23 cellular contexts compared by ENCODE assay signal in the genomic region with DNA sequence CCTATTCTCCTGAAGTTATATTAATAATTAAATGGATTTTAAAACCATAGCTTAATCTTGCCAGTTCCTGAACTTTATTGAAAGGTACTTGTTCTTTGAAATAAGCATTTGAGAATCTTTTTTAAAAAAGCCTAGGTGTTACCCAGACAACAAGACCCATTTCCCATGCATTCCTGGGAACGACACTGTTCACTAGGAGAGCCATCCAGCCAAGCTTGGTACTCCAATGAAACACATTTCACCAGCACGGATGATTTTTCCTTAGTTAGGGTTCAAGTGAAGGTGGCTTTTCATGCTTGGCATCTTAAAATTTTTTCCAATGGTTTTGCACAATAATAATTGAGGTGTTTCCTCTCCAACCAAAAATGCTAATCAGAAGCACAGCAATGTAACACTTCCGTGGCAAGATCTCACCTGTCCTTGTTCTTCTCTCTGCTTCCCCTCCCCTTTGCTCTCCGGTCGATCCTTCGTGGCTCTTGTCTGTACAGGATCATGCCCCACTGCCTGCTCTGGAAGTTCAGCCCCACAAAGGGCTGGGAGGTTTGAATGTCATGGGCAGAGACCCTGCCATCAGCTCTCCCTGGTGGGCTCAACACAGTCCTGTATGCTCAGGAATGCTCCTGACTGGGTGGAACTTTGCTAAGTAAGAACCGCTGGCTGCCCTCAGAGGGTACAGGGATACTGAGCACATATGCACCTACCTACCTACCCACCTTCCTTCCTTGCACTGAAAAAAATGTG.
"Had no signal": no experiment of that assay in that cellular context is flagged by ENCODE, and none has a peak within 500 bp of the region (broad histone marks: within the 10 kb centered on the region; RNA-seq: fewer than 3 reads in every experiment).

No MANE protein-coding gene starts in this region.

- H3K27ac Mint-ChIP-seq: activated naive CD8-positive, alpha-beta T cell; effector memory CD8-positive, alpha-beta T cell; stimulated activated naive B cell treated with anti-CD40 and anti-IgM and Interleukin-4, amounts not matched to agents 10 μg/mL and 1 μg/mL and 100 μg/mL, for 72 hours; T-helper 1 cell treated with Interleukin-12 subunit alpha and Interleukin-12 subunit beta and Interleukin-4 antibody, amounts not matched to agents 30 μg/mL and 1 μg/mL, for 36 hours had no signal

- FAIRE-seq: astrocyte had no signal

- H3K4me1 ChIP-seq: colonic mucosa, SJSA1 had no signal

- H3K27me3 ChIP-seq: adrenal gland, colonic mucosa, dorsolateral prefrontal cortex, left lung, SJSA1, testis had no signal

- H3K27me3 Mint-ChIP-seq: activated naive CD8-positive, alpha-beta T cell; central memory CD8-positive, alpha-beta T cell; effector memory CD8-positive, alpha-beta T cell; stimulated activated naive B cell treated with anti-CD40 and anti-IgM and Interleukin-4, amounts not matched to agents 10 μg/mL and 1 μg/mL and 100 μg/mL, for 72 hours had no signal

- H3K9me3 ChIP-seq: adrenal gland, colonic mucosa, left lung, SJSA1, testis had no signal

- H3K4me3 Mint-ChIP-seq: activated naive CD8-positive, alpha-beta T cell; central memory CD8-positive, alpha-beta T cell; effector memory CD8-positive, alpha-beta T cell; nephron; stimulated activated naive B cell treated with anti-CD40 and anti-IgM and Interleukin-4, amounts not matched to agents 10 μg/mL and 1 μg/mL and 100 μg/mL, for 72 hours; T-helper 1 cell treated with Interleukin-12 subunit alpha and Interleukin-12 subunit beta and Interleukin-4 antibody, amounts not matched to agents 30 μg/mL and 1 μg/mL, for 36 hours had no signal

- H3K36me3 ChIP-seq: colonic mucosa, left lung, SJSA1 had no signal

- H3K27ac ChIP-seq: colonic mucosa, SJSA1 had no signal

- H3K36me3 Mint-ChIP-seq: stimulated activated naive B cell treated with anti-CD40 and anti-IgM and Interleukin-4, amounts not matched to agents 10 μg/mL and 1 μg/mL and 100 μg/mL, for 72 hours had no signal

- DNase-seq: activated CD4-positive, alpha-beta T cell treated with anti-CD3 and anti-CD28 coated beads for 4 hours; activated CD4-positive, alpha-beta T cell treated with anti-CD3 and anti-CD28 coated beads, Interleukin-2, amount 50 U/mL, for 48 hours; activated CD4-positive, CD25-positive, alpha-beta regulatory T cell; activated naive CD4-positive, alpha-beta T cell; adrenal gland; colonic mucosa; effector memory CD8-positive, alpha-beta T cell; left lung; mammary epithelial cell; posterior cingulate gyrus; stimulated activated CD4-positive, alpha-beta T cell treated with anti-CD3 and anti-CD28 coated beads, Interleukin-15, amount 100 ng/mL, for 24 hours; stimulated activated CD4-positive, alpha-beta T cell treated with anti-CD3 and anti-CD28 coated beads, Interleukin-2, amount 100 ng/mL, for 48 hours; stimulated activated CD8-positive, alpha-beta memory T cell treated with anti-CD3 and anti-CD28 coated beads, Interleukin-4, amount 100 ng/mL, for 48 hours; stimulated activated naive B cell treated with anti-CD40 and anti-IgM and Interleukin-4, amounts not matched to agents 10 μg/mL and 1 μg/mL and 100 μg/mL, for 72 hours; testis had no signal

- H3K9me3 Mint-ChIP-seq: central memory CD8-positive, alpha-beta T cell; effector memory CD8-positive, alpha-beta T cell; nephron; stimulated activated naive B cell treated with anti-CD40 and anti-IgM and Interleukin-4, amounts not matched to agents 10 μg/mL and 1 μg/mL and 100 μg/mL, for 72 hours; T-helper 1 cell treated with Interleukin-12 subunit alpha and Interleukin-12 subunit beta and Interleukin-4 antibody, amounts not matched to agents 30 μg/mL and 1 μg/mL, for 36 hours had no signal

- ATAC-seq: effector memory CD8-positive, alpha-beta T cell; stimulated activated naive B cell treated with anti-CD40 and anti-IgM and Interleukin-4, amounts not matched to agents 10 μg/mL and 1 μg/mL and 100 μg/mL, for 72 hours had no signal

- H3K4me1 Mint-ChIP-seq: central memory CD8-positive, alpha-beta T cell; stimulated activated naive B cell treated with anti-CD40 and anti-IgM and Interleukin-4, amounts not matched to agents 10 μg/mL and 1 μg/mL and 100 μg/mL, for 72 hours had no signal

- H3K4me3 ChIP-seq: adrenal gland, colonic mucosa, dorsolateral prefrontal cortex, left lung, SJSA1, smooth muscle cell, testis had no signal
